In the genomic region with DNA sequence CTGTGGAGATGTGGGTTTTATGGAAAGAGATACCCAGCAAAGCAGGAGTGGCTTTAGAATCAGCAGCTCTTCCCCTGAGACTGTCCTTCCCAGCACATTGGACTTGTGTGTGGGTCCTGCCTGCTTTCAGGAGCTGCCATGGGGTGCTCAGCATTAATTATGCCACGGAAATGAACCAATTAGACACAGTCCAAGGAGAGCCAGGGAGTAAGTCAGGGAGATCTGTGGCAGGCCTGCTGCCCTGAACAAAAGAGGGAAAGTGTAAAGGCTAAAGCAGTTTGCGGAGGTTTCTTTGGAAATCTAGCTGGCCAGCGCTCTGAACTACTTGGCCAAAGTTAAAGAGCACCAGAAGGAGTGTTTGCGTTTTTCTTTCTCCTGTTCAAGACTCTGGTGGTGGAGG, we compare ENCODE assay signal across 13 cellular contexts.
DNase-seq lines count a peak whose midpoint lies in the region; ATAC-seq, FAIRE-seq and TF ChIP-seq lines count a peak whose summit lies in the region.
"Had no signal": no experiment of that assay in that cellular context is flagged by ENCODE, and none has a peak within 500 bp of the region (broad histone marks: within the 10 kb centered on the region; RNA-seq: fewer than 3 reads in every experiment).

No MANE protein-coding gene starts in this region.

- CTCF ChIA-PET in IMR-90 (lab: Yijun Ruan, JAX) = no interaction called here

- H3K4me1 Mint-ChIP-seq in CD4-positive, CD25-positive, alpha-beta regulatory T cell = peaks cover 39 to 67% (median 52%) of the 10 kb centered on the region in 4 donors

- peaks cover 31% of the 10 kb centered on the region for H3K36me3 ChIP-seq in CD4-positive, CD25-positive, alpha-beta regulatory T cell (ENCODE audit: control insufficient read depth, insufficient read depth, low read length)
- H3K36me3 ChIP-seq in IMR-90 (ENCODE audit: control insufficient read depth, insufficient read depth, low read length) (peaks cover 16% of the 10 kb centered on the region), body of pancreas (replicated peaks in 1 of 2; ENCODE audit: insufficient read depth in 1 of 2, low read depth in 2 of 2) (no peaks in the 10 kb centered on the region), neuronal stem cell (replicated peaks in 1 of 2; ENCODE audit: control insufficient read depth in 2 of 2, insufficient read depth in 2 of 2, low read length in 2 of 2) (peaks cover 0 to 7% of the 10 kb centered on the region in 2 donors), small intestine (ENCODE audit: control insufficient read depth in 2 of 2, insufficient read depth in 2 of 2, low read length in 2 of 2) (peaks cover 0 to 5% of the 10 kb centered on the region in 2 donors)

- H3K79me1 ChIP-seq in IMR-90 (ENCODE audit: low read depth in 1 of 2, low read length in 2 of 2) (peaks cover 31 to 53% of the 10 kb centered on the region in 2 experiments), neuronal stem cell (ENCODE audit: low read depth, low read length) (no peaks in the 10 kb centered on the region)

- no peak overlapping the region for H2BK20ac ChIP-seq in IMR-90 (ENCODE audit: low read depth, low read length)

- H3K4me2 ChIP-seq in IMR-90 (ENCODE audit: low read depth, low read length) (no peak overlapping the region), neuronal stem cell (ENCODE audit: insufficient read depth, low read length, poor library complexity, severe bottlenecking) (no peak overlapping the region)

- BruUV-seq in IMR-90 (replicated peaks; lab: Mats Ljungman, UMichigan) = no TSS peak

- H3K27ac Mint-ChIP-seq in CD4-positive, CD25-positive, alpha-beta regulatory T cell = peak overlapping the region; percentile 23 to 72 (median 61)

- no peak overlapping the region for H2BK12ac ChIP-seq in neuronal stem cell (ENCODE audit: low read length)

- H3K27me3 ChIP-seq in CD4-positive, CD25-positive, alpha-beta regulatory T cell (ENCODE audit: control insufficient read depth, insufficient read depth, low read length) = no peaks in the 10 kb centered on the region
- H3K27me3 ChIP-seq in IMR-90 (ENCODE audit: control insufficient read depth, insufficient read depth, low read length) (no peaks in the 10 kb centered on the region), body of pancreas (no peaks in the 10 kb centered on the region), neuronal stem cell (ENCODE audit: control insufficient read depth in 3 of 3, insufficient read depth in 3 of 3, low read depth in 1 of 3, low read length in 3 of 3) (no peaks in the 10 kb centered on the region), small intestine (ENCODE audit: control insufficient read depth in 2 of 2, insufficient read depth in 2 of 2, low read length in 2 of 2) (no peaks in the 10 kb centered on the region)
- H3K27me3 ChIP-seq: gastrocnemius medialis had no signal

- H3K9ac ChIP-seq in IMR-90 (ENCODE audit: low read depth, low read length) (no peak overlapping the region), neuronal stem cell (ENCODE audit: low read depth, low read length, poor library complexity) (no peak overlapping the region)

- no peak for TF ChIP-seq RAD21 in IMR-90 (IDR thresholded peaks at IDR 0.05; ENCODE audit: low read length)

- in situ Hi-C loops in IMR-90 (cut with MboI; ENCODE audit: low sequenced_read_pairs) = no loop called here

- peaks cover 0 to 1% (median 0%) of the 10 kb centered on the region in 7 donors for H3K9me3 Mint-ChIP-seq in CD4-positive, CD25-positive, alpha-beta regulatory T cell

- no peak overlapping the region for H4K5ac ChIP-seq in IMR-90 (ENCODE audit: low read depth, low read length)

- DNase-seq in CD4-positive, CD25-positive, alpha-beta regulatory T cell = no peak
- DNase-seq in IMR-90 = no peak
- DNase-seq in body of pancreas = no peak
- no peak for DNase-seq in neuronal stem cell (ENCODE audit: low spot score)
- DNase-seq in small intestine = no peak
- DNase-seq in NCI-H128 (lab: John Stamatoyannopoulos, UW; ENCODE audit: unreplicated experiment) = no peak
- DNase-seq: Caco-2; gastrocnemius medialis; NCI-H2171; stimulated activated naive CD8-positive, alpha-beta T cell treated with anti-CD3 and anti-CD28 coated beads, Interleukin-15, Interleukin-2, amounts not matched to agents 100 U/mL and 50 U/mL, for 24 hours had no signal

- H2AK5ac ChIP-seq in IMR-90 (ENCODE audit: low read depth, low read length) = no peak overlapping the region
- no peak overlapping the region for H2AK5ac ChIP-seq in neuronal stem cell (ENCODE audit: low read depth, low read length)

- FAIRE-seq in small intestine (lab: Jason Lieb, UNC) = no peak
- FAIRE-seq: islet of Langerhans had no signal

- POLR2A ChIA-PET in IMR-90 (lab: Charles Lee; ENCODE audit: unreplicated experiment) = no interaction called here

- TF ChIP-seq CTCF in IMR-90 (conservative IDR thresholded peaks at IDR 0.05; ENCODE audit: low read depth, low read length) (no peak), body of pancreas (IDR thresholded peaks at IDR 0.05) (no peak)

- peaks cover 20% of the 10 kb centered on the region for H3K4me1 ChIP-seq in CD4-positive, CD25-positive, alpha-beta regulatory T cell (ENCODE audit: control insufficient read depth, insufficient read depth, low read length, poor library complexity, severe bottlenecking)
- H3K4me1 ChIP-seq in IMR-90 (ENCODE audit: control insufficient read depth, insufficient read depth, low read length) = peaks cover 8% of the 10 kb centered on the region
- H3K4me1 ChIP-seq in body of pancreas = peaks cover 72% of the 10 kb centered on the region
- peaks cover 12 to 41% of the 10 kb centered on the region in 2 donors for H3K4me1 ChIP-seq in neuronal stem cell (ENCODE audit: control insufficient read depth in 2 of 2, insufficient read depth in 1 of 2, low read depth in 1 of 2, low read length in 2 of 2)
- peaks cover 9 to 18% of the 10 kb centered on the region in 2 donors for H3K4me1 ChIP-seq in small intestine (ENCODE audit: control insufficient read depth in 2 of 2, insufficient read depth in 1 of 2, low read depth in 1 of 2, low read length in 1 of 2)

- dilution Hi-C loops in IMR-90 (cut with HindIII; ENCODE audit: low sequenced_read_pairs, unreplicated experiment) = no loop called here

- H4K8ac ChIP-seq in IMR-90 (ENCODE audit: low read depth in 2 of 2, low read length in 2 of 2) (no peak overlapping the region), neuronal stem cell (ENCODE audit: low read depth, low read length) (no peak overlapping the region)

- WGBS in IMR-90 (ENCODE audit: extremely low coverage in 2 of 2, insufficient read length in 1 of 2), 2 experiments = 100% methylated on average over 1 of the region's 4 CpGs; no CpG with 5 or more reads in 1 of the 2 experiments
- 53 to 68% methylated on average over 4 of the region's 4 CpGs for WGBS in body of pancreas, 2 donors
- no CpG with 5 or more reads among the region's 4 CpGs for WGBS in neuronal stem cell (ENCODE audit: extremely low coverage in 2 of 2, insufficient read length in 2 of 2, insufficient replicate concordance in 1 of 2), 2 donors
- WGBS in small intestine, 3 donors = 81 to 94% (median 83%) methylated on average over 4 of the region's 4 CpGs

- H3K27me3 Mint-ChIP-seq in CD4-positive, CD25-positive, alpha-beta regulatory T cell = no peaks in the 10 kb centered on the region

- H2BK5ac ChIP-seq in IMR-90 (ENCODE audit: low read depth, low read length, poor library complexity, severe bottlenecking) (no peak overlapping the region), neuronal stem cell (ENCODE audit: low read length) (no peak overlapping the region)

- H3K23ac ChIP-seq in IMR-90 (ENCODE audit: low read depth, low read length) (0 out of 2 replicates have a peak overlapping the region, but pooled peaks have one; percentile 11), neuronal stem cell (ENCODE audit: low read depth, low read length, poor library complexity) (no peak overlapping the region)

- peaks cover 30% of the 10 kb centered on the region for H3K9me1 ChIP-seq in IMR-90 (ENCODE audit: insufficient read depth, low read length)

- peaks cover 23% of the 10 kb centered on the region for H4K20me1 ChIP-seq in IMR-90 (ENCODE audit: insufficient read depth, low read length)

- H3K4ac ChIP-seq in IMR-90 (ENCODE audit: low read depth, low read length) (no peak overlapping the region), neuronal stem cell (ENCODE audit: low read length) (no peak overlapping the region)

- H2BK15ac ChIP-seq in IMR-90 (ENCODE audit: low read depth, low read length) = no peak overlapping the region
- H2BK15ac ChIP-seq in neuronal stem cell (ENCODE audit: low read length) = no peak overlapping the region

- H2BK120ac ChIP-seq in IMR-90 (ENCODE audit: low read depth, low read length) = no peak overlapping the region
- no peak overlapping the region for H2BK120ac ChIP-seq in neuronal stem cell (ENCODE audit: low read depth, low read length)

- H3K4me3 Mint-ChIP-seq in CD4-positive, CD25-positive, alpha-beta regulatory T cell = no peak overlapping the region

- intact Hi-C loops in IMR-90 (cut with micrococcal nuclease) = no loop called here
- intact Hi-C loops in body of pancreas (cut with DNase I) = no loop called here

- no peak overlapping the region for H3K4me3 ChIP-seq in CD4-positive, CD25-positive, alpha-beta regulatory T cell (ENCODE audit: low read depth, low read length)
- no peak overlapping the region for H3K4me3 ChIP-seq in IMR-90 (ENCODE audit: insufficient read depth, low read depth, low read length)
- no peak overlapping the region for H3K4me3 ChIP-seq in body of pancreas
- no peak overlapping the region for H3K4me3 ChIP-seq in neuronal stem cell (ENCODE audit: low read length in 2 of 2)
- H3K4me3 ChIP-seq in small intestine (ENCODE audit: low read depth in 1 of 2, low read length in 2 of 2) = no peak overlapping the region
- H3K4me3 ChIP-seq: gastrocnemius medialis had no signal

- H3K18ac ChIP-seq in IMR-90 (ENCODE audit: low read depth, low read length) = no peak overlapping the region
- H3K18ac ChIP-seq in neuronal stem cell (ENCODE audit: low read length) = peak overlapping the region; percentile 49

- no peak overlapping the region for H3K27ac ChIP-seq in CD4-positive, CD25-positive, alpha-beta regulatory T cell (ENCODE audit: insufficient read depth, low read length, poor library complexity, severe bottlenecking)
- H3K27ac ChIP-seq in IMR-90 (ENCODE audit: insufficient read depth, low read length) (no peak overlapping the region), body of pancreas (peak overlapping the region in 3 of 4 donors; percentile 18 to 71 (median 31)), neuronal stem cell (replicated peaks; ENCODE audit: low read length) (no peak overlapping the region), small intestine (ENCODE audit: low read depth in 1 of 2, low read length in 1 of 2) (no peak overlapping the region)
- H3K27ac ChIP-seq: gastrocnemius medialis had no signal

- no peak overlapping the region for H2AK9ac ChIP-seq in IMR-90 (replicated peaks; ENCODE audit: low read depth, low read length, poor library complexity)

- no peak overlapping the region for H2AFZ ChIP-seq in IMR-90 (replicated peaks; ENCODE audit: low read length, poor library complexity)
- H2AFZ ChIP-seq in neuronal stem cell (ENCODE audit: low read length) = no peak overlapping the region

- H3K56ac ChIP-seq in IMR-90 (ENCODE audit: extremely low read depth, insufficient read depth, low read length) = no peak overlapping the region

- TF ChIP-seq POLR2A in IMR-90 (IDR thresholded peaks at IDR 0.05; ENCODE audit: low read depth, low read length) (no peak), body of pancreas (IDR thresholded peaks at IDR 0.05) (no peak)

- ATAC-seq in CD4-positive, CD25-positive, alpha-beta regulatory T cell (ENCODE audit: low read depth in 2 of 2) = no peak
- ATAC-seq in IMR-90 (ENCODE audit: low read depth) (no peak), body of pancreas (no peak), HG03097 (IDR thresholded peaks at IDR 0.05; ENCODE audit: low FRiP score, unreplicated experiment) (no peak)
- ATAC-seq: activated CD4-positive, CD25-positive, alpha-beta regulatory T cell treated with anti-CD3 and anti-CD28 coated beads, Interleukin-2, amount 50 U/mL, for 24 hours; gastrocnemius medialis had no signal

- peaks cover 13% of the 10 kb centered on the region for H3K36me3 Mint-ChIP-seq in CD4-positive, CD25-positive, alpha-beta regulatory T cell

- no peak overlapping the region for H4K91ac ChIP-seq in IMR-90 (ENCODE audit: insufficient read depth, low read depth, low read length)
- no peak overlapping the region for H4K91ac ChIP-seq in neuronal stem cell (ENCODE audit: low read depth, low read length, poor library complexity)

- H3K9me3 ChIP-seq in CD4-positive, CD25-positive, alpha-beta regulatory T cell (ENCODE audit: control insufficient read depth in 2 of 2, low read length in 2 of 2) = no peaks in the 10 kb centered on the region
- H3K9me3 ChIP-seq in IMR-90 (ENCODE audit: control insufficient read depth, insufficient read depth, low read length) (no peaks in the 10 kb centered on the region), body of pancreas (no peaks in the 10 kb centered on the region), neuronal stem cell (replicated peaks in 1 of 2; ENCODE audit: control insufficient read depth in 2 of 2, insufficient read depth in 1 of 2, low read depth in 1 of 2, low read length in 2 of 2) (no peaks in the 10 kb centered on the region), small intestine (ENCODE audit: control insufficient read depth, low read depth) (no peaks in the 10 kb centered on the region)
- H3K9me3 ChIP-seq: Caco-2, gastrocnemius medialis had no signal

- no peak overlapping the region for H3K14ac ChIP-seq in IMR-90 (replicated peaks; ENCODE audit: low read depth, low read length)
- H3K14ac ChIP-seq in neuronal stem cell (ENCODE audit: low read length) = no peak overlapping the region

Comparison
In these comparisons a context has a peak if more than half of its experiments do, and no peak if none do; other contexts are left out.
1. H3K27ac ChIP-seq: peak in body of pancreas (3 of 4); none in CD4-positive, CD25-positive, alpha-beta regulatory T cell (single experiment), IMR-90 (single experiment), neuronal stem cell (single experiment) and small intestine (0 of 2).